ENCODE assay signal across 1 cellular context in genomic region chr13:111186305-111186930, GRCh38.
A peak's percentile ranks its signal among the peaks of the same experiment; 100 is the strongest.
TF ChIP-seq lines count a peak whose summit lies in the region.

No MANE protein-coding gene starts in this region.

TF ChIP-seq in GM12878, 131 proteins besides CTCF, POLR2A, EP300 and RAD21 (continued from another document):
- TF ChIP-seq ZBTB4 (CRISPR knock-in tag; IDR thresholded peaks at IDR 0.05) (no peak), RUNX3 (IDR thresholded peaks at IDR 0.05; ENCODE audit: low read length) (peak; percentile 68), IRF3 (IDR thresholded peaks at IDR 0.05) (no peak)
TF ChIP-seq in GM12878: peak in this region for 9.
